In the genomic region with DNA sequence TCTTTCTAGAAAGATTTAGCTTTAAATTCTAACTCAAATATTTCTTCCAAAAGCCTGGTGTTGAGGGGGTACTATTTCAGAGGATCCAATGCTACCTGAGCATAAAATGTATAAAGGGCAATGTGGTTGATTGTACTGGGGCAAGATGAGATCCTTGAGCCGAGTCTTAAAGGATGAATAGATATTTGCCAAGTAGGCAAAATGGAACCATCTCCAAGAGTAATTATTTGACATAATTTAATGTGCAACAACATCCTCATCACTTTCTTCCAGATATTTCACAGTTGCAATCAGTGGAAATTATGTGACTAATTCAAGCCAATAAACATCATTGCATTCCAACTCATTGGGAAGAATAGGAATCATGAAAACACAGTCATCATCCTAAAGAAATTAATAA, we compare ENCODE assay signal across 20 cellular contexts. TPM values are rescaled to one million over a fixed set of nuclear protein-coding genes. Genes with fewer than 3 reads are reported as not detected.
DNase-seq lines count a peak whose midpoint lies in the region; ATAC-seq, FAIRE-seq and TF ChIP-seq lines count a peak whose summit lies in the region.
"Had no signal": no experiment of that assay in that cellular context is flagged by ENCODE, and none has a peak within 500 bp of the region (broad histone marks: within the 10 kb centered on the region; RNA-seq: fewer than 3 reads in every experiment).

No MANE protein-coding gene starts in this region.

- H3K9me1 ChIP-seq in IMR-90 (ENCODE audit: insufficient read depth, low read length) (peaks cover 4% of the 10 kb centered on the region; the same call in 1 of the 2 replicates), K562 (ENCODE audit: control insufficient read depth, insufficient read depth, low read length) (no peaks in the 10 kb centered on the region)

- no peak for TF ChIP-seq CTCF in A549 (IDR thresholded peaks at IDR 0.05)
- TF ChIP-seq CTCF in IMR-90 (conservative IDR thresholded peaks at IDR 0.05; ENCODE audit: low read depth, low read length), result no peak
- TF ChIP-seq CTCF in K562 (IDR thresholded peaks at IDR 0.05 in 2 of 3, conservative IDR thresholded peaks at IDR 0.05 in 1 of 3; ENCODE audit: insufficient read depth in 2 of 3, low read depth in 1 of 3, low read length in 3 of 3), result no peak
- no peak for TF ChIP-seq CTCF in GM13977 (IDR thresholded peaks at IDR 0.05; ENCODE audit: extremely low read depth, insufficient read depth, missing control alignments)

- BruUV-seq in IMR-90 (replicated peaks; lab: Mats Ljungman, UMichigan), result no TSS peak
- no TSS peak for BruUV-seq in K562 (replicated peaks; lab: Mats Ljungman, UMichigan)

- no peak overlapping the region for H3K4me2 ChIP-seq in A549
- H3K4me2 ChIP-seq in IMR-90 (ENCODE audit: low read depth, low read length), result no peak overlapping the region
- H3K4me2 ChIP-seq in K562 (ENCODE audit: insufficient read depth, low read length), result no peak overlapping the region

- WGBS in A549 (ENCODE audit: missing lambda C conversion rate), result 6% methylated on average over 1 of the region's 1 CpG
- no CpG with 5 or more reads among the region's 1 CpG for WGBS in IMR-90 (ENCODE audit: extremely low coverage in 2 of 2, insufficient read length in 1 of 2), 2 experiments
- 0% methylated on average over 1 of the region's 1 CpG for WGBS in K562 (ENCODE audit: insufficient coverage, low coverage, missing lambda C conversion rate)

- peak overlapping the region; percentile 5 for H2BK5ac ChIP-seq in IMR-90 (ENCODE audit: low read depth, low read length, poor library complexity, severe bottlenecking)

- no peaks in the 10 kb centered on the region for H3K79me1 ChIP-seq in IMR-90 (ENCODE audit: low read depth in 1 of 2, low read length in 2 of 2)

- no peak overlapping the region for H3K23ac ChIP-seq in IMR-90 (ENCODE audit: low read depth, low read length)

- no peaks in the 10 kb centered on the region for H4K20me1 ChIP-seq in IMR-90 (ENCODE audit: insufficient read depth, low read length)
- no peaks in the 10 kb centered on the region for H4K20me1 ChIP-seq in K562 (replicated peaks; ENCODE audit: control insufficient read depth, insufficient read depth, low read length)

- 0 out of 3 replicates have a peak overlapping the region, but pooled peaks have one; percentile 57 for H2BK15ac ChIP-seq in IMR-90 (ENCODE audit: low read depth, low read length)

- ATAC-seq in A549 (no peak), IMR-90 (ENCODE audit: low read depth) (no peak), K562 (no peak), HG02973 (IDR thresholded peaks at IDR 0.05; ENCODE audit: unreplicated experiment) (no peak)

- CTCF ChIA-PET in A549 (lab: Yijun Ruan, JAX), result interaction anchor here (0.6 kb wide), 1 partner anchor 48 kb away, joined by 4 read pairs; no protein-coding TSS in a partner anchor
- CTCF ChIA-PET in IMR-90 (lab: Yijun Ruan, JAX), result no interaction called here
- CTCF ChIA-PET in K562 (lab: Yijun Ruan, JAX; ENCODE audit: low intra/inter-chr PET ratio), result no interaction called here

- H3K9me3 ChIP-seq in A549 (no peaks in the 10 kb centered on the region), IMR-90 (ENCODE audit: control insufficient read depth, insufficient read depth, low read length) (no peaks in the 10 kb centered on the region), K562 (replicated peaks; ENCODE audit: control insufficient read depth, insufficient read depth, low read depth, low read length) (no peaks in the 10 kb centered on the region)
- H3K9me3 ChIP-seq: BE2C had no signal

- TF ChIP-seq RAD21 in A549 (conservative IDR thresholded peaks at IDR 0.05 in 1 of 2, IDR thresholded peaks at IDR 0.05 in 1 of 2), result no peak
- no peak for TF ChIP-seq RAD21 in IMR-90 (IDR thresholded peaks at IDR 0.05; ENCODE audit: low read length)
- TF ChIP-seq RAD21 in K562 (CRISPR knock-in tag; conservative IDR thresholded peaks at IDR 0.05 in 1 of 2, IDR thresholded peaks at IDR 0.05 in 1 of 2), result no peak

- peak overlapping the region; percentile 45; the same call in 1 of the 2 replicates for H2BK120ac ChIP-seq in IMR-90 (ENCODE audit: low read depth, low read length)

- no peak overlapping the region for H3K4ac ChIP-seq in IMR-90 (ENCODE audit: low read depth, low read length)

- H2AK9ac ChIP-seq in IMR-90 (replicated peaks; ENCODE audit: low read depth, low read length, poor library complexity), result no peak overlapping the region

- H3K79me2 ChIP-seq in K562 (ENCODE audit: control insufficient read depth, insufficient read depth, low read length), result no peaks in the 10 kb centered on the region

- H2BK20ac ChIP-seq in IMR-90 (ENCODE audit: low read depth, low read length), result no peak overlapping the region; the same call in 1 of the 2 replicates

- in situ Hi-C loops in IMR-90 (cut with MboI; ENCODE audit: low sequenced_read_pairs), result no loop called here
- in situ Hi-C loops in K562 (cut with MboI), result no loop called here
- in situ Hi-C loops in GM13977 (cut with MboI; ENCODE audit: low pct_unique_long_range_greater_than_20kb, low sequenced_read_pairs, unreplicated experiment), result no loop called here

- no peak for TF ChIP-seq POLR2A in A549 (IDR thresholded peaks at IDR 0.05; ENCODE audit: low read length)
- TF ChIP-seq POLR2A in IMR-90 (IDR thresholded peaks at IDR 0.05; ENCODE audit: low read depth, low read length), result no peak
- TF ChIP-seq POLR2A in K562 (conservative IDR thresholded peaks at IDR 0.05), result no peak

- no peak for FAIRE-seq in A549 (lab: Jason Lieb, UNC)
- FAIRE-seq in K562 (lab: Jason Lieb, UNC), result no peak
- FAIRE-seq: GM12892 had no signal

- H4K8ac ChIP-seq in IMR-90 (ENCODE audit: low read depth in 2 of 2, low read length in 2 of 2), result no peak overlapping the region

- H4K91ac ChIP-seq in IMR-90 (ENCODE audit: insufficient read depth, low read depth, low read length), result no peak overlapping the region

- H3K4me3 ChIP-seq in A549, result no peak overlapping the region
- no peak overlapping the region for H3K4me3 ChIP-seq in IMR-90 (ENCODE audit: insufficient read depth, low read depth, low read length)
- H3K4me3 ChIP-seq in K562, result no peak overlapping the region

- dilution Hi-C loops in IMR-90 (cut with HindIII; ENCODE audit: low sequenced_read_pairs, unreplicated experiment), result no loop called here

- POLR2A ChIA-PET in A549 (lab: Yijun Ruan, JAX) (no interaction called here), IMR-90 (lab: Charles Lee; ENCODE audit: unreplicated experiment) (no interaction called here), K562 (lab: Yijun Ruan, JAX) (no interaction called here)

- no peak for DNase-seq in A549 (ENCODE audit: low read depth in 1 of 2, low spot score in 1 of 2)
- DNase-seq in EH (ENCODE audit: low read depth), result peak; percentile 24
- DNase-seq in IMR-90, result no peak
- DNase-seq in K562 (ENCODE audit: extremely low read depth in 1 of 4, low spot score in 3 of 4), result no peak
- no peak for DNase-seq in GM13977 (ENCODE audit: low spot score)
- no peak for DNase-seq in NOMO-1 treated with dmso at 0.1 percent for 144 hours (lab: John Stamatoyannopoulos, UW; ENCODE audit: unreplicated experiment)
- DNase-seq: ACHN; BE2C; C1 segment of cervical spinal cord; CD4-positive, CD25-positive, alpha-beta regulatory T cell; CD8-positive, alpha-beta memory T cell; COR-L47; GDM1; GOT3; H9; KG1 had no signal

- TF ChIP-seq EP300 in A549 (IDR thresholded peaks at IDR 0.05), result no peak
- no peak for TF ChIP-seq EP300 in K562 (IDR thresholded peaks at IDR 0.05; ENCODE audit: low read length)

- H3K4me1 ChIP-seq in A549, result no peaks in the 10 kb centered on the region
- H3K4me1 ChIP-seq in IMR-90 (ENCODE audit: control insufficient read depth, insufficient read depth, low read length), result peaks cover 3% of the 10 kb centered on the region
- H3K4me1 ChIP-seq in K562 (replicated peaks in 1 of 2; ENCODE audit: control insufficient read depth in 2 of 2, insufficient read depth in 2 of 2, low read length in 2 of 2), result no peaks in the 10 kb centered on the region

- no peak overlapping the region for H4K5ac ChIP-seq in IMR-90 (ENCODE audit: low read depth, low read length)

- H2AK5ac ChIP-seq in IMR-90 (ENCODE audit: low read depth, low read length), result no peak overlapping the region

- no peak overlapping the region for H3K27ac ChIP-seq in A549
- H3K27ac ChIP-seq in IMR-90 (ENCODE audit: insufficient read depth, low read length), result no peak overlapping the region
- no peak overlapping the region for H3K27ac ChIP-seq in K562 (ENCODE audit: extremely low read depth, low read depth, low read length)
- H3K27ac ChIP-seq: HL-60 had no signal

- H2AFZ ChIP-seq in IMR-90 (replicated peaks; ENCODE audit: low read length, poor library complexity) (no peak overlapping the region), K562 (ENCODE audit: low read depth, low read length) (no peak overlapping the region)

- no peak overlapping the region; the same call in 1 of the 2 replicates for H3K14ac ChIP-seq in IMR-90 (replicated peaks; ENCODE audit: low read depth, low read length)

- H3K9ac ChIP-seq in IMR-90 (ENCODE audit: low read depth, low read length) (no peak overlapping the region), K562 (ENCODE audit: insufficient read depth in 1 of 2, low read depth in 2 of 2, low read length in 2 of 2) (no peak overlapping the region)

- H3K18ac ChIP-seq in IMR-90 (ENCODE audit: low read depth, low read length), result no peak overlapping the region

- no peak overlapping the region for H3K56ac ChIP-seq in IMR-90 (ENCODE audit: extremely low read depth, insufficient read depth, low read length)

- intact Hi-C loops in IMR-90 (cut with micrococcal nuclease), result no loop called here
- intact Hi-C loops in K562 (cut with micrococcal nuclease), result no loop called here

- no peaks in the 10 kb centered on the region for H3K36me3 ChIP-seq in IMR-90 (ENCODE audit: control insufficient read depth, insufficient read depth, low read length)
- no peaks in the 10 kb centered on the region for H3K36me3 ChIP-seq in K562 (ENCODE audit: control insufficient read depth, insufficient read depth, low read length)
- H3K36me3 ChIP-seq: BE2C had no signal

- H3K27me3 ChIP-seq in IMR-90 (ENCODE audit: control insufficient read depth, insufficient read depth, low read length), result no peaks in the 10 kb centered on the region
- no peaks in the 10 kb centered on the region for H3K27me3 ChIP-seq in K562 (ENCODE audit: control insufficient read depth in 2 of 2, insufficient read depth in 2 of 2, low read length in 2 of 2)
- H3K27me3 ChIP-seq: BE2C had no signal

RNA-seq across cellular contexts. Expression of a gene that starts 30.2 kb away (rescaled TPM):
- polyA plus RNA-seq in A549 (2011; rRNA removed) (0.05 and 0.07 TPM in 2 replicates), A549 (2017; fragmentation: RNase III; extraction: RNeasy Plus Mini Kit Qiagen cat#74134 plus additional on column Dnase treatment) (0.03 TPM in 1 of 3 replicates, not detected in the others), IMR-90 (2012; rRNA removed) (201 and 202 TPM in 2 replicates), K562 (2011; rRNA removed) (not detected in 2 replicates), K562 (2014; fragmentation: Illumina TruSeq; extraction: Trizol) (not detected in 2 replicates), K562 (2014; fragmentation: Nextera tagmentation; extraction: Ambion mirVana) (not detected), K562 (2014; rRNA removed) (not detected in 2 replicates)
- not detected in 2 replicates for polyA plus RNA-seq in A549 (2012; cell fraction: cytosol; rRNA removed)
- polyA plus RNA-seq in A549 (2012; cell fraction: nucleus; rRNA removed), result not detected in 2 replicates
- not detected in 2 replicates for polyA minus RNA-seq in A549 (2011; rRNA and poly(A)+ RNA removed)
- total RNA-seq in IMR-90 (2012; rRNA removed) (538 and 635 TPM in 2 replicates), K562 (2014; rRNA removed) (not detected in 2 replicates), K562 (2014; rRNA removed; fragmentation: Illumina TruSeq; extraction: Trizol) (not detected in 2 replicates), K562 (2015; rRNA removed; fragmentation: Illumina TruSeq; extraction: Trizol) (not detected in 2 replicates), K562 (2021) (not detected in 2 replicates)
- 33.4 and 56.3 TPM in 2 replicates for polyA plus RNA-seq in IMR-90 (2012; cell fraction: cytosol; rRNA removed)
- 19.5 and 85.3 TPM in 2 replicates for polyA plus RNA-seq in IMR-90 (2012; cell fraction: nucleus; rRNA removed; ENCODE audit: low replicate concordance)
- not detected in 2 replicates for total RNA-seq in K562 (2011; cell fraction: chromatin; rRNA removed; ENCODE audit: low replicate concordance)
- not detected in 2 replicates for total RNA-seq in K562 (2011; cell fraction: nucleolus; rRNA removed)
- total RNA-seq in K562 (2011; cell fraction: nucleoplasm; rRNA removed), result not detected in 2 replicates
- not detected in 2 replicates for polyA plus RNA-seq in K562 (2011; cell fraction: cytosol; rRNA removed)
- polyA plus RNA-seq in K562 (2011; cell fraction: nucleus; rRNA removed), result not detected in 2 replicates
- 0.08 TPM in 1 of 2 replicates, not detected in the other for polyA plus RNA-seq in K562 (2012)
- not detected in 2 replicates for polyA minus RNA-seq in K562 (2011; rRNA and poly(A)+ RNA removed)
- not detected in 2 replicates for polyA minus RNA-seq in K562 (2011; cell fraction: cytosol; rRNA and poly(A)+ RNA removed)
- not detected in 2 replicates for polyA minus RNA-seq in K562 (2011; cell fraction: nucleus; rRNA and poly(A)+ RNA removed)
- total RNA-seq: CD4-positive, CD25-positive, alpha-beta regulatory T cell; CD8-positive, alpha-beta memory T cell; H9 had no signal
- polyA plus RNA-seq: CD4-positive, CD25-positive, alpha-beta regulatory T cell; CD8-positive, alpha-beta memory T cell; IgD-negative memory B cell had no signal

Comparison
In these comparisons a context has a peak if more than half of its experiments do, and no peak if none do; other contexts are left out.
1. RNA of a gene that starts 30.2 kb away (polyA plus RNA-seq): 19.5 to 202 TPM in IMR-90; 0.03 to 0.07 TPM in A549 and 0.08 TPM in K562; every median in the first group is over 10 times any median in the second.